ENCODE assay signal across 8 cellular contexts in genomic region chr2:121529439-121530209, GRCh38. TPM values are rescaled to one million over a fixed set of nuclear protein-coding genes. Genes with fewer than 3 reads are reported as not detected.
DNase-seq lines count a peak whose midpoint lies in the region; ATAC-seq lines count a peak whose summit lies in the region.

No MANE protein-coding gene starts in this region.

- peak overlapping the region; percentile 71 for H3K9ac ChIP-seq in ES-I3 (ENCODE audit: low read depth, low read length)

- DNase-seq in 8988T = peak; percentile 36
- DNase-seq in NCI-H226 = peak; percentile 75
- peak; percentile 39 for DNase-seq in activated naive CD8-positive, alpha-beta T cell treated with anti-CD3 and anti-CD28 coated beads for 36 hours
- peak; percentile 84 for DNase-seq in Right ventricle myocardium inferior (ENCODE audit: missing footprints)
- DNase-seq in occipital lobe (lab: John Stamatoyannopoulos, UW) = peak; percentile 70
- no peak for DNase-seq in GM19238 (ENCODE audit: insufficient read length, low spot score)

- H3K4me1 Mint-ChIP-seq in activated naive CD8-positive, alpha-beta T cell treated with anti-CD3 and anti-CD28 coated beads for 36 hours = peaks cover 55% of the 10 kb centered on the region

- H3K4me1 ChIP-seq in ES-I3 (ENCODE audit: insufficient read depth, low read length) = peaks cover 17% of the 10 kb centered on the region

- peak; percentile 5 for ATAC-seq in HG02870 (IDR thresholded peaks at IDR 0.05; ENCODE audit: unreplicated experiment)
- ATAC-seq in Right ventricle myocardium inferior = peak; percentile 65

- intact Hi-C loops in Right ventricle myocardium inferior (cut with DNase I) = loop anchor here (2.0 to 10.0 kb wide), 5 partner anchors 47 to 208 kb away; partner anchors contain the start of genes CLASP1 and NIFK

- H3K27ac Mint-ChIP-seq in activated naive CD8-positive, alpha-beta T cell treated with anti-CD3 and anti-CD28 coated beads for 36 hours = peak overlapping the region; percentile 99

- H3K36me3 ChIP-seq in ES-I3 (ENCODE audit: insufficient read depth, low read length) = no peaks in the 10 kb centered on the region

- H3K36me3 Mint-ChIP-seq in activated naive CD8-positive, alpha-beta T cell treated with anti-CD3 and anti-CD28 coated beads for 36 hours = peaks cover 19% of the 10 kb centered on the region

- H3K4me3 Mint-ChIP-seq in activated naive CD8-positive, alpha-beta T cell treated with anti-CD3 and anti-CD28 coated beads for 36 hours = peak overlapping the region; percentile 92

- H3K9me3 Mint-ChIP-seq in activated naive CD8-positive, alpha-beta T cell treated with anti-CD3 and anti-CD28 coated beads for 36 hours = no peaks in the 10 kb centered on the region

- H3K27me3 Mint-ChIP-seq in activated naive CD8-positive, alpha-beta T cell treated with anti-CD3 and anti-CD28 coated beads for 36 hours = no peaks in the 10 kb centered on the region

- no peaks in the 10 kb centered on the region for H3K9me3 ChIP-seq in ES-I3 (ENCODE audit: control insufficient read depth, insufficient read depth, low read length)

RNA-seq across cellular contexts. Expression of gene RNU4ATAC, which starts 1.1 kb away (rescaled TPM):
- not detected for total RNA-seq in activated naive CD8-positive, alpha-beta T cell treated with anti-CD3 and anti-CD28 coated beads for 36 hours
- total RNA-seq in Right ventricle myocardium inferior (10.4 TPM), occipital lobe (under 0.01 TPM)

Comparison
In these comparisons a context has a peak if more than half of its experiments do, and no peak if none do; other contexts are left out.
1. RNA of gene RNU4ATAC, which starts 1.1 kb away (total RNA-seq): 10.4 TPM in Right ventricle myocardium inferior (single experiment); not detected in activated naive CD8-positive, alpha-beta T cell treated with anti-CD3 and anti-CD28 coated beads for 36 hours and under 0.01 TPM in occipital lobe (single experiment); every median in the first group is over 10 times any median in the second.